1 cellular context compared by ENCODE assay signal in genomic region chr2:144901386-144901785, GRCh38.
DNase-seq lines count a peak whose midpoint lies in the region; ATAC-seq, FAIRE-seq and TF ChIP-seq lines count a peak whose summit lies in the region.
"Not testable (repeated sequence)": the region's sequence is repeated elsewhere in the genome, so short reads cannot be mapped to it uniquely, and the experiment has no call there.

No MANE protein-coding gene starts in this region.

- not testable (repeated sequence) for H3K9me3 ChIP-seq in K562 (replicated peaks; ENCODE audit: control insufficient read depth, insufficient read depth, low read depth, low read length)

- not testable (repeated sequence) for H3K4me3 ChIP-seq in K562

- H4K20me1 ChIP-seq in K562 (replicated peaks; ENCODE audit: control insufficient read depth, insufficient read depth, low read length) = not testable (repeated sequence)

- not testable (repeated sequence) for TF ChIP-seq RAD21 in K562 (CRISPR knock-in tag; conservative IDR thresholded peaks at IDR 0.05 in 1 of 2, IDR thresholded peaks at IDR 0.05 in 1 of 2)

- H3K4me1 ChIP-seq in K562 (replicated peaks in 1 of 2; ENCODE audit: control insufficient read depth in 2 of 2, insufficient read depth in 2 of 2, low read length in 2 of 2) = not testable (repeated sequence)

- intact Hi-C loops in K562 (cut with micrococcal nuclease) = not testable (repeated sequence)

- POLR2A ChIA-PET in K562 (lab: Yijun Ruan, JAX) = not testable (repeated sequence)

- not testable (repeated sequence) for H3K9me1 ChIP-seq in K562 (ENCODE audit: control insufficient read depth, insufficient read depth, low read length)

- not testable (repeated sequence) for TF ChIP-seq POLR2A in K562 (conservative IDR thresholded peaks at IDR 0.05)

- H2AFZ ChIP-seq in K562 (ENCODE audit: low read depth, low read length) = not testable (repeated sequence)

- WGBS in K562 (ENCODE audit: insufficient coverage, low coverage, missing lambda C conversion rate) = 0% methylated on average over 1 of the region's 4 CpGs

- CTCF ChIA-PET in K562 (lab: Yijun Ruan, JAX; ENCODE audit: low intra/inter-chr PET ratio) = not testable (repeated sequence)

- ATAC-seq in K562 = not testable (repeated sequence)

- H3K9ac ChIP-seq in K562 (ENCODE audit: insufficient read depth in 1 of 2, low read depth in 2 of 2, low read length in 2 of 2) = not testable (repeated sequence)

- in situ Hi-C loops in K562 (cut with MboI) = not testable (repeated sequence)

- FAIRE-seq in K562 (lab: Jason Lieb, UNC) = not testable (repeated sequence)

- TF ChIP-seq EP300 in K562 (IDR thresholded peaks at IDR 0.05; ENCODE audit: low read length) = not testable (repeated sequence)

- H3K4me2 ChIP-seq in K562 (ENCODE audit: insufficient read depth, low read length) = not testable (repeated sequence)

- not testable (repeated sequence) for H3K27me3 ChIP-seq in K562 (ENCODE audit: control insufficient read depth in 2 of 2, insufficient read depth in 2 of 2, low read length in 2 of 2)

- not testable (repeated sequence) for TF ChIP-seq CTCF in K562 (IDR thresholded peaks at IDR 0.05 in 2 of 3, conservative IDR thresholded peaks at IDR 0.05 in 1 of 3; ENCODE audit: insufficient read depth in 2 of 3, low read depth in 1 of 3, low read length in 3 of 3)

- not testable (repeated sequence) for H3K36me3 ChIP-seq in K562 (ENCODE audit: control insufficient read depth, insufficient read depth, low read length)

- not testable (repeated sequence) for H3K27ac ChIP-seq in K562 (ENCODE audit: extremely low read depth, low read depth, low read length)

- not testable (repeated sequence) for H3K79me2 ChIP-seq in K562 (ENCODE audit: control insufficient read depth, insufficient read depth, low read length)

- DNase-seq in K562 (ENCODE audit: extremely low read depth in 1 of 4, low spot score in 3 of 4) = not testable (repeated sequence)

- not testable (repeated sequence) for BruUV-seq in K562 (replicated peaks; lab: Mats Ljungman, UMichigan)

TF ChIP-seq in K562, 482 proteins besides CTCF, POLR2A, EP300 and RAD21:
- peak; percentile 73 for TF ChIP-seq ZNF354B (CRISPR knock-in tag; IDR thresholded peaks at IDR 0.05)
- TF ChIP-seq ZNF507 (tag; conservative IDR thresholded peaks at IDR 0.05) = peak; percentile 95
